8 cellular contexts compared by ENCODE assay signal in the genomic region with DNA sequence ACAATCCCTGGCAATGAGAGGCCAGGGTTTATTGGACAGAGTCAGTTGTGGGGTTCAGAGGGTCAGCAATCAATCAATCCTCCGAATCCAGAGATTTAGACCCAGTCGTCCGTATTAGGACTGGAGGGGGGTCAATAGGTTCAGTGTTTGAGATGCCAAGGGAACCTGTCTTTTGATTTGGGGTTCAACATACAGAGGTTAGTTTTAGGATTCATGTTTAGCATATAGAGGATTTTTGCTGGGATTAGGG. TPM values are rescaled to one million over a fixed set of nuclear protein-coding genes. Genes with fewer than 3 reads are reported as not detected.
DNase-seq lines count a peak whose midpoint lies in the region; ATAC-seq and TF ChIP-seq lines count a peak whose summit lies in the region.

No MANE protein-coding gene starts in this region.

- peak overlapping the region; percentile 66; the same call in 1 of the 2 replicates for H2AFZ ChIP-seq in Loucy (ENCODE audit: low read length)

- H3F3A ChIP-seq in Loucy (ENCODE audit: low read depth): no peaks in the 10 kb centered on the region

- H3K27me3 ChIP-seq in CD4-positive, CD25-positive, alpha-beta regulatory T cell (ENCODE audit: control insufficient read depth, insufficient read depth, low read length): peaks cover 14% of the 10 kb centered on the region
- H3K27me3 ChIP-seq in Loucy (ENCODE audit: insufficient read depth, low read length, poor library complexity, severe bottlenecking): no peaks in the 10 kb centered on the region
- peaks cover 30% of the 10 kb centered on the region for H3K27me3 ChIP-seq in effector memory CD4-positive, alpha-beta T cell (replicated peaks; ENCODE audit: control insufficient read depth, insufficient read depth, low read length, poor library complexity, severe bottlenecking)

- peaks cover 10% of the 10 kb centered on the region; the same call in 1 of the 2 replicates for H3K79me2 ChIP-seq in Loucy (ENCODE audit: insufficient read depth, low read length)

- H3K27ac ChIP-seq in CD4-positive, CD25-positive, alpha-beta regulatory T cell (ENCODE audit: insufficient read depth, low read length, poor library complexity, severe bottlenecking): peak overlapping the region; percentile 66
- H3K27ac ChIP-seq in effector memory CD4-positive, alpha-beta T cell (ENCODE audit: insufficient read depth, low read length, poor library complexity, severe bottlenecking): peak overlapping the region; percentile 43

- H3K9ac ChIP-seq in Loucy (ENCODE audit: low read depth, low read length, poor library complexity, severe bottlenecking): peak overlapping the region; percentile 93

- peak overlapping the region; percentile 84 to 96 (median 92) for H3K27ac Mint-ChIP-seq in CD4-positive, CD25-positive, alpha-beta regulatory T cell
- no peak overlapping the region for H3K27ac Mint-ChIP-seq in neural crest cell (ENCODE audit: unreplicated experiment)

- no peak for ATAC-seq in CD4-positive, CD25-positive, alpha-beta regulatory T cell (ENCODE audit: low read depth in 2 of 2)

- H3K36me3 Mint-ChIP-seq in CD4-positive, CD25-positive, alpha-beta regulatory T cell: peaks cover 15% of the 10 kb centered on the region
- H3K36me3 Mint-ChIP-seq in neural crest cell (ENCODE audit: low read depth): no peaks in the 10 kb centered on the region

- peaks cover 0 to 1% (median 0%) of the 10 kb centered on the region in 7 donors for H3K9me3 Mint-ChIP-seq in CD4-positive, CD25-positive, alpha-beta regulatory T cell
- no peaks in the 10 kb centered on the region for H3K9me3 Mint-ChIP-seq in neural crest cell

- peaks cover 36% of the 10 kb centered on the region for H3K4me1 ChIP-seq in CD4-positive, CD25-positive, alpha-beta regulatory T cell (ENCODE audit: control insufficient read depth, insufficient read depth, low read length, poor library complexity, severe bottlenecking)
- H3K4me1 ChIP-seq in Loucy (ENCODE audit: insufficient read depth, low read length, poor library complexity, severe bottlenecking): peaks cover 24% of the 10 kb centered on the region
- peaks cover 26% of the 10 kb centered on the region for H3K4me1 ChIP-seq in effector memory CD4-positive, alpha-beta T cell (ENCODE audit: control insufficient read depth, insufficient read depth, low read length, poor library complexity, severe bottlenecking)

- H3K27me3 Mint-ChIP-seq in CD4-positive, CD25-positive, alpha-beta regulatory T cell: peaks cover 45% of the 10 kb centered on the region
- H3K27me3 Mint-ChIP-seq in neural crest cell (ENCODE audit: low read depth): peaks cover 45% of the 10 kb centered on the region

- H3K4me3 ChIP-seq in CD4-positive, CD25-positive, alpha-beta regulatory T cell (ENCODE audit: low read depth, low read length): peak overlapping the region; percentile 84
- peak overlapping the region; percentile 93 for H3K4me3 ChIP-seq in Loucy (ENCODE audit: low read length, poor library complexity, severe bottlenecking)
- peak overlapping the region; percentile 86 for H3K4me3 ChIP-seq in effector memory CD4-positive, alpha-beta T cell (ENCODE audit: insufficient read depth, low read depth, low read length, poor library complexity, severe bottlenecking)

- peaks cover 2% of the 10 kb centered on the region for H3K36me3 ChIP-seq in CD4-positive, CD25-positive, alpha-beta regulatory T cell (ENCODE audit: control insufficient read depth, insufficient read depth, low read length)
- H3K36me3 ChIP-seq in Loucy (ENCODE audit: insufficient read depth, low read length): no peaks in the 10 kb centered on the region
- H3K36me3 ChIP-seq in effector memory CD4-positive, alpha-beta T cell (ENCODE audit: control insufficient read depth, insufficient read depth, low read length): peaks cover 8% of the 10 kb centered on the region

- no peaks in the 10 kb centered on the region for H3K9me2 ChIP-seq in Loucy (replicated peaks; ENCODE audit: low read depth, low read length)

- no peaks in the 10 kb centered on the region for H4K20me1 ChIP-seq in Loucy (ENCODE audit: insufficient read depth, low read length, poor library complexity, severe bottlenecking)

- peak in 1 of 3 donors; percentile 24 for DNase-seq in CD4-positive, CD25-positive, alpha-beta regulatory T cell
- no peak for DNase-seq in effector memory CD4-positive, alpha-beta T cell
- DNase-seq in neural crest cell (ENCODE audit: low read depth, low spot score) (no peak), islet precursor cell (no peak), NCI-H2029 treated with DMSO at 0.1 percent for 48 hours (lab: John Stamatoyannopoulos, UW) (no peak), NCI-H187 (lab: John Stamatoyannopoulos, UW) (no peak)
- DNase-seq in activated effector memory CD4-positive, alpha-beta T cell treated with Interleukin-2 at 50 U/mL for 16 hours: no peak

- H3K4me2 ChIP-seq in Loucy (ENCODE audit: low read depth, low read length, poor library complexity, severe bottlenecking): peak overlapping the region; percentile 86

- peak overlapping the region; percentile 92 to 98 (median 94) for H3K4me3 Mint-ChIP-seq in CD4-positive, CD25-positive, alpha-beta regulatory T cell
- H3K4me3 Mint-ChIP-seq in neural crest cell: peak overlapping the region; percentile 88

- no peak for TF ChIP-seq CTCF in Loucy (conservative IDR thresholded peaks at IDR 0.05; ENCODE audit: low read length)
- TF ChIP-seq CTCF in neural crest cell (conservative IDR thresholded peaks at IDR 0.05): no peak

- peaks cover 0 to 45% (median 21%) of the 10 kb centered on the region in 4 donors for H3K4me1 Mint-ChIP-seq in CD4-positive, CD25-positive, alpha-beta regulatory T cell
- H3K4me1 Mint-ChIP-seq in neural crest cell: peaks cover 25% of the 10 kb centered on the region

- H3K9me3 ChIP-seq in CD4-positive, CD25-positive, alpha-beta regulatory T cell (ENCODE audit: control insufficient read depth in 2 of 2, low read length in 2 of 2): no peaks in the 10 kb centered on the region
- no peaks in the 10 kb centered on the region for H3K9me3 ChIP-seq in Loucy (ENCODE audit: insufficient read depth, low read depth, low read length)
- no peaks in the 10 kb centered on the region for H3K9me3 ChIP-seq in effector memory CD4-positive, alpha-beta T cell (ENCODE audit: control insufficient read depth, low read length)

RNA-seq across cellular contexts. Expression of a gene that starts 0.3 kb away (rescaled TPM):
- total RNA-seq in CD4-positive, CD25-positive, alpha-beta regulatory T cell: 25.9 TPM
- 10 to 100 TPM; 17.2 to 35.1 (median 25.1) TPM for polyA plus RNA-seq in CD4-positive, CD25-positive, alpha-beta regulatory T cell
- 24.3 and 26.1 TPM in 2 replicates for total RNA-seq in neural crest cell

RNA-seq across cellular contexts. Expression of a gene that starts 15.3 kb away (rescaled TPM):
- total RNA-seq in CD4-positive, CD25-positive, alpha-beta regulatory T cell: 0.12 TPM
- polyA plus RNA-seq in CD4-positive, CD25-positive, alpha-beta regulatory T cell: not detected
- 1.0 and 1.5 TPM in 2 replicates for total RNA-seq in neural crest cell

RNA-seq across cellular contexts. Expression of a gene that starts 44.6 kb away (rescaled TPM):
- total RNA-seq in CD4-positive, CD25-positive, alpha-beta regulatory T cell: 4.5 TPM
- 1 to 10 TPM; 3.0 to 6.6 (median 4.4) TPM for polyA plus RNA-seq in CD4-positive, CD25-positive, alpha-beta regulatory T cell
- total RNA-seq in neural crest cell: 27.0 and 30.0 TPM in 2 replicates

RNA-seq across cellular contexts. Expression of a gene that starts 44.8 kb away (rescaled TPM):
- 0.62 TPM for total RNA-seq in CD4-positive, CD25-positive, alpha-beta regulatory T cell
- not detected for polyA plus RNA-seq in CD4-positive, CD25-positive, alpha-beta regulatory T cell
- 15.7 and 16.4 TPM in 2 replicates for total RNA-seq in neural crest cell
